15 cellular contexts compared by ENCODE assay signal in the genomic region with DNA sequence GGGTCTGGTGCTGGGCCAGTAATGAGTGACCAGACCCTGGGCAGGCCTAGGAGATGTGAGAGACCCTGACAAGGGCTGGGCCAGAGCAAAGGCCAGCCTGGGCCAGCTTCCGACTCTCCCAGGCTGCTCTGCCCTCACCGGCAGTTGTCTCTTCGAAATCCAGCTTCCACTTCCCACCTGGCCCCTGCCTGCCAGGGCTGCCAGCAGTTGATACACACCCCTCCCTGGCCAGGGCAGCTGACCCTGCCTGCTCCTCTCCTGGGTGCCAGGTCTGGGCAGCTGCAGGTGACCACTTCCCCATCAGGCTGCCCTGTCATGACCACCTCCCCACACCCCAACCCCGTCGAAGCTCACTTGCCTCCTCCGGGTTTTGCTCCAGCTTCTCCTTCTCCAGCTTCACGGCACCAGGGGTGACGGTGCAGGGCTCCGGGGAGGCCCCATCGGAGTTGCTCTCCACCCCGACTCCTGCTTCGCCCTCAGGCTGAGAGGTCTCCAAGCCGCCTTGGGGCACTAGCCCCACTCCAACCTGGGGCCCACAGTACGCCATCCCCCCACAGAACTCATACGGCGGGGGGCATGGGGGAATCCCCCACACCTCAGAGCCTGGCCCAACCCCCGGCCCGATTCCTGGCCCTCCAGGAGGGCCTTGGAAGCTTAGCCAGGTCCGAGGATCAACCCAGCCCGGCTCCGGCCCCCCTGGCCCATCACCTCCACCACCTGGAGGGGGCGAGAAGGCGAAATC. TPM values are rescaled to one million over a fixed set of nuclear protein-coding genes. Genes with fewer than 3 reads are reported as not detected.
"Had no signal": no experiment of that assay in that cellular context is flagged by ENCODE, and none has a peak within 500 bp of the region (broad histone marks: within the 10 kb centered on the region; RNA-seq: fewer than 3 reads in every experiment).

No MANE protein-coding gene starts in this region.

RNA-seq across cellular contexts. Expression of gene POU5F1, which starts 0.5 kb away (rescaled TPM):
- total RNA-seq: activated naive CD8-positive, alpha-beta T cell treated with anti-CD3 and anti-CD28 coated beads for 36 hours; dermis microvascular lymphatic vessel endothelial cell; endothelial cell of umbilical vein; frontal cortex; mononuclear cell; occipital lobe; skeletal muscle tissue had no signal
- polyA plus RNA-seq: neural cell had no signal

RNA-seq across cellular contexts. Expression of gene PSORS1C2, which starts 31.2 kb away (rescaled TPM):
- total RNA-seq: activated CD4-positive, alpha-beta memory T cell treated with anti-CD3 and anti-CD28 coated beads for 36 hours; activated naive CD8-positive, alpha-beta T cell treated with anti-CD3 and anti-CD28 coated beads for 36 hours; astrocyte; dermis microvascular lymphatic vessel endothelial cell; endothelial cell of umbilical vein; esophagus muscularis mucosa; frontal cortex; left ventricle myocardium superior; mammary epithelial cell; mononuclear cell; occipital lobe; skeletal muscle tissue; thyroid gland; ureter had no signal
- polyA plus RNA-seq: endothelial cell of umbilical vein, mammary epithelial cell, neural cell had no signal

RNA-seq across cellular contexts. Expression of gene CDSN, which starts 49.8 kb away (rescaled TPM):
- total RNA-seq: activated CD4-positive, alpha-beta memory T cell treated with anti-CD3 and anti-CD28 coated beads for 36 hours; activated naive CD8-positive, alpha-beta T cell treated with anti-CD3 and anti-CD28 coated beads for 36 hours; endothelial cell of umbilical vein; esophagus muscularis mucosa; frontal cortex; left ventricle myocardium superior; mononuclear cell; occipital lobe; skeletal muscle tissue; ureter had no signal
- polyA plus RNA-seq: endothelial cell of umbilical vein, neural cell had no signal
